In genomic region chr19:42386974-42387707, GRCh38 we compare ENCODE assay signal across 8 cellular contexts. TPM values are rescaled to one million over a fixed set of nuclear protein-coding genes. Genes with fewer than 3 reads are reported as not detected.
A peak's percentile ranks its signal among the peaks of the same experiment; 100 is the strongest.
DNase-seq lines count a peak whose midpoint lies in the region; ATAC-seq and TF ChIP-seq lines count a peak whose summit lies in the region.

No MANE protein-coding gene starts in this region.

- POLR2A ChIA-PET in AG04450 (lab: Yijun Ruan, JAX), result no interaction called here

- peak; percentile 48; the same call in 1 of the 2 replicates for TF ChIP-seq CTCF in AG04450 (IDR thresholded peaks at IDR 0.05; ENCODE audit: low read depth, low read length)

- DNase-seq in AG04450 (ENCODE audit: low read depth, low spot score) (no peak), GOT3 (lab: John Stamatoyannopoulos, UW) (peak; percentile 24), NCI-H2196 (lab: John Stamatoyannopoulos, UW; ENCODE audit: unreplicated experiment) (peak; percentile 80), cerebellar cortex (ENCODE audit: low spot score) (peak; percentile 66), left lobe of liver (ENCODE audit: low spot score) (peak; percentile 56)
- peak; percentile 27 to 48 (median 42) for DNase-seq in activated CD4-positive, CD25-positive, alpha-beta regulatory T cell (lab: John Stamatoyannopoulos, UW)
- peak; percentile 61 to 68 for DNase-seq in stimulated activated CD4-positive, alpha-beta T cell treated with anti-CD3 and anti-CD28 coated beads, Interleukin-4, amount 100 ng/mL, for 4 hours

- ATAC-seq in left lobe of liver (peak; percentile 88), HG02763 (IDR thresholded peaks at IDR 0.05; ENCODE audit: unreplicated experiment) (no peak)

- H3K27me3 ChIP-seq in AG04450 (ENCODE audit: control insufficient read depth, insufficient read depth, low read length), result peaks cover 24% of the 10 kb centered on the region

- CTCF ChIA-PET in AG04450 (lab: Charles Lee), result interaction anchor here (1.3 kb wide), 1 partner anchor 13 kb away, joined by 6 read pairs; no protein-coding TSS in a partner anchor

- H3K4me3 ChIP-seq in AG04450 (ENCODE audit: low read depth, low read length), result peak overlapping the region; percentile 51

- H3K27ac ChIP-seq in AG04450 (ENCODE audit: low read depth, low read length), result no peak overlapping the region

- no peaks in the 10 kb centered on the region; the same call in 1 of the 2 replicates for H3K9me3 ChIP-seq in AG04450 (ENCODE audit: control insufficient read depth, insufficient read depth, low read length)

RNA-seq across cellular contexts. Expression of gene CNFN, which starts 3.0 kb away (rescaled TPM):
- polyA plus RNA-seq in AG04450 (2011; rRNA removed), result 0.20 TPM in 1 of 2 replicates, not detected in the other
- not detected in 2 replicates for polyA minus RNA-seq in AG04450 (2011; rRNA and poly(A)+ RNA removed)
- total RNA-seq in left lobe of liver, result not detected

RNA-seq across cellular contexts. Expression of gene LIPE, which starts 40.0 kb away (rescaled TPM):
- 1.5 and 2.0 TPM in 2 replicates for polyA plus RNA-seq in AG04450 (2011; rRNA removed)
- 1.4 and 3.7 TPM in 2 replicates for polyA minus RNA-seq in AG04450 (2011; rRNA and poly(A)+ RNA removed)
- 0.83 TPM for total RNA-seq in left lobe of liver

RNA-seq across cellular contexts. Expression of gene CXCL17, which starts 55.6 kb away (rescaled TPM):
- polyA plus RNA-seq in AG04450 (2011; rRNA removed), result not detected in 2 replicates
- polyA minus RNA-seq in AG04450 (2011; rRNA and poly(A)+ RNA removed), result not detected in 2 replicates
- not detected for total RNA-seq in left lobe of liver
